Comparison of ENCODE assay signal across 21 cellular contexts in the genomic region with DNA sequence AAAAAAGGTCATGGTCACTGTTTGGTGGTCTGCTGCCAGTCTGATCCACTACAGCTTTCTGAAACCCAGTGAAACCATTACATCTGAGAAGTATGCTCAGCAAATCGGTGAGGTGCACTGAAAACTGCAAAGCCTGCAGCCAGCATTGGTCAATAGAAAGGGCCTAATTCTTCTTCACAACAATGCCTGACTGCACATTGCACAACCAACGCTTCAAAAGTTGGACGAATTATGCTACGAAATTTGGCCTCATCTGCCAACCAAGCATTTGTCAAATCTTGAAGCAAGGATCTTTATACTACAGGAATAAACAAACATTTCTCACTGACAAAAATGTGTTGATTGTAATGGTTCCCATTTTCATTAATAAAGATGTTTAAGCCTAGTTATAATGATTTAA.
"Had no signal": no experiment of that assay in that cellular context is flagged by ENCODE, and none has a peak within 500 bp of the region (broad histone marks: within the 10 kb centered on the region; RNA-seq: fewer than 3 reads in every experiment).

No MANE protein-coding gene starts in this region.

- H3K27me3 Mint-ChIP-seq: activated CD4-positive, alpha-beta memory T cell treated with anti-CD3 and anti-CD28 coated beads for 36 hours; activated CD4-positive, alpha-beta T cell treated with anti-CD3 and anti-CD28 coated beads, Interleukin-2, amount 10 ng/mL, durations not matched to agents 7 days and 5 days; activated naive CD8-positive, alpha-beta T cell treated with anti-CD3 and anti-CD28 coated beads for 36 hours had no signal

- H3K36me3 ChIP-seq: brain microvascular endothelial cell, Peyer's patch had no signal

- H3K9me3 Mint-ChIP-seq: activated naive CD4-positive, alpha-beta T cell treated with anti-CD3 and anti-CD28 coated beads, Interleukin-2, amount 10 ng/mL, durations not matched to agents 7 days and 5 days; activated naive CD8-positive, alpha-beta T cell treated with anti-CD3 and anti-CD28 coated beads for 36 hours; activated T-cell treated with anti-CD3 and anti-CD28 coated beads, Interleukin-2, amount 50 U/mL, for 72 hours had no signal

- H3K4me3 Mint-ChIP-seq: activated CD4-positive, alpha-beta memory T cell treated with anti-CD3 and anti-CD28 coated beads for 36 hours; activated CD4-positive, alpha-beta T cell treated with anti-CD3 and anti-CD28 coated beads, Interleukin-2, amount 10 ng/mL, durations not matched to agents 7 days and 5 days; activated naive CD4-positive, alpha-beta T cell treated with anti-CD3 and anti-CD28 coated beads, Interleukin-2, amount 10 ng/mL, durations not matched to agents 7 days and 5 days; activated naive CD8-positive, alpha-beta T cell treated with anti-CD3 and anti-CD28 coated beads for 36 hours; activated T-cell treated with anti-CD3 and anti-CD28 coated beads, Interleukin-2, amount 50 U/mL, for 72 hours had no signal

- H3K9me3 ChIP-seq: Peyer's patch had no signal

- H3K36me3 Mint-ChIP-seq: activated CD4-positive, alpha-beta memory T cell treated with anti-CD3 and anti-CD28 coated beads for 36 hours; activated naive CD4-positive, alpha-beta T cell treated with anti-CD3 and anti-CD28 coated beads, Interleukin-2, amount 10 ng/mL, durations not matched to agents 7 days and 5 days; activated naive CD8-positive, alpha-beta T cell treated with anti-CD3 and anti-CD28 coated beads for 36 hours had no signal

- H3K27ac Mint-ChIP-seq: activated CD4-positive, alpha-beta memory T cell treated with anti-CD3 and anti-CD28 coated beads for 36 hours; activated CD4-positive, alpha-beta T cell treated with anti-CD3 and anti-CD28 coated beads, Interleukin-2, amount 10 ng/mL, durations not matched to agents 7 days and 5 days; activated naive CD4-positive, alpha-beta T cell treated with anti-CD3 and anti-CD28 coated beads, Interleukin-2, amount 10 ng/mL, durations not matched to agents 7 days and 5 days; activated naive CD8-positive, alpha-beta T cell treated with anti-CD3 and anti-CD28 coated beads for 36 hours; activated T-cell treated with anti-CD3 and anti-CD28 coated beads, Interleukin-2, amount 50 U/mL, for 72 hours; activated T-helper 2 cell treated with anti-CD3 and anti-CD28 coated beads, Interferon-gamma antibody, Interleukin-2, Interleukin-4, amounts not matched to agents 10 μg/mL and 5 μg/mL and 100 μg/mL, durations not matched to agents 14 hours and 24 hours and 36 hours had no signal

- H3K27ac ChIP-seq: brain microvascular endothelial cell, Peyer's patch, VCaP had no signal

- H3K4me3 ChIP-seq: Peyer's patch had no signal

- H3K4me1 ChIP-seq: Peyer's patch had no signal

- H3K27me3 ChIP-seq: brain microvascular endothelial cell, Peyer's patch had no signal

- DNase-seq: activated CD4-positive, alpha-beta memory T cell treated with anti-CD3 and anti-CD28 coated beads for 36 hours; activated CD4-positive, alpha-beta T cell treated with anti-CD3 and anti-CD28 coated beads, Interleukin-2, amount 10 ng/mL, durations not matched to agents 7 days and 5 days; activated CD4-positive, CD25-positive, alpha-beta regulatory T cell; activated CD8-positive, alpha-beta memory T cell treated with anti-CD3 and anti-CD28 coated beads for 24 hours; activated gamma-delta T cell treated with Interleukin-2 at 50 U/mL for 16 hours; activated naive CD4-positive, alpha-beta T cell treated with anti-CD3 and anti-CD28 coated beads, Interleukin-2, amount 10 ng/mL, durations not matched to agents 7 days and 5 days; activated naive CD8-positive, alpha-beta T cell treated with anti-CD3 and anti-CD28 coated beads for 36 hours; activated T-cell treated with anti-CD3 and anti-CD28 coated beads, Interleukin-2, amount 50 U/mL, for 72 hours; cerebellar nuclear complex; KG1; NCI-H1105; NCI-H1436; NCI-H1694 treated with DMSO at 0.1 percent for 48 hours; NCI-H2081 treated with DMSO at 0.1 percent for 48 hours; NCI-H524; Peyer's patch; SIG-M5; T-helper 1 cell had no signal

- H3K4me1 Mint-ChIP-seq: activated CD4-positive, alpha-beta T cell treated with anti-CD3 and anti-CD28 coated beads, Interleukin-2, amount 10 ng/mL, durations not matched to agents 7 days and 5 days; activated naive CD4-positive, alpha-beta T cell treated with anti-CD3 and anti-CD28 coated beads, Interleukin-2, amount 10 ng/mL, durations not matched to agents 7 days and 5 days; activated naive CD8-positive, alpha-beta T cell treated with anti-CD3 and anti-CD28 coated beads for 36 hours had no signal
